ENCODE assay signal across 22 cellular contexts in genomic region chr17:4893721-4894560, GRCh38. TPM values are rescaled to one million over a fixed set of nuclear protein-coding genes. Genes with fewer than 3 reads are reported as not detected.
A peak's percentile ranks its signal among the peaks of the same experiment; 100 is the strongest.
DNase-seq lines count a peak whose midpoint lies in the region; FAIRE-seq and TF ChIP-seq lines count a peak whose summit lies in the region.
"Had no signal": no experiment of that assay in that cellular context is flagged by ENCODE, and none has a peak within 500 bp of the region (broad histone marks: within the 10 kb centered on the region; RNA-seq: fewer than 3 reads in every experiment).

No MANE protein-coding gene starts in this region.

- no peak overlapping the region for H3K4me3 Mint-ChIP-seq in endodermal cell
- H3K4me3 Mint-ChIP-seq: CD4-positive, CD25-positive, alpha-beta regulatory T cell; GM23338 had no signal

- H2BK12ac ChIP-seq in neuronal stem cell (ENCODE audit: low read length) = no peak overlapping the region

- H2BK5ac ChIP-seq in neuronal stem cell (ENCODE audit: low read length) = peak overlapping the region; percentile 75

- H3K9ac ChIP-seq in endodermal cell (ENCODE audit: extremely low read depth, low read length, poor library complexity, severe bottlenecking) (no peak overlapping the region), neuronal stem cell (ENCODE audit: low read depth, low read length, poor library complexity) (no peak overlapping the region)

- no peak overlapping the region for H3K4me2 ChIP-seq in neuronal stem cell (ENCODE audit: insufficient read depth, low read length, poor library complexity, severe bottlenecking)
- H3K4me2 ChIP-seq: GM23338 had no signal

- H3K4ac ChIP-seq in neuronal stem cell (ENCODE audit: low read length) = no peak overlapping the region

- TF ChIP-seq CTCF in 22Rv1 (IDR thresholded peaks at IDR 0.05) (no peak), endodermal cell (conservative IDR thresholded peaks at IDR 0.05) (no peak)

- H3K79me1 ChIP-seq in neuronal stem cell (ENCODE audit: low read depth, low read length) = peaks cover 4% of the 10 kb centered on the region

- no peak overlapping the region for H2BK120ac ChIP-seq in neuronal stem cell (ENCODE audit: low read depth, low read length)

- H2AFZ ChIP-seq in neuronal stem cell (ENCODE audit: low read length) = no peak overlapping the region
- H2AFZ ChIP-seq: GM23338 had no signal

- peaks cover 39% of the 10 kb centered on the region for H3K36me3 ChIP-seq in endodermal cell (ENCODE audit: control insufficient read depth, insufficient read depth, low read length)
- peaks cover 48 to 86% of the 10 kb centered on the region in 2 donors for H3K36me3 ChIP-seq in neuronal stem cell (replicated peaks in 1 of 2; ENCODE audit: control insufficient read depth in 2 of 2, insufficient read depth in 2 of 2, low read length in 2 of 2)
- H3K36me3 ChIP-seq in effector memory CD4-positive, alpha-beta T cell (ENCODE audit: control insufficient read depth, insufficient read depth, low read length) = peaks cover 75% of the 10 kb centered on the region

- no peak overlapping the region for H2BK15ac ChIP-seq in neuronal stem cell (ENCODE audit: low read length)

- no peaks in the 10 kb centered on the region for H3K4me1 ChIP-seq in endodermal cell (ENCODE audit: control insufficient read depth, insufficient read depth, low read length)
- H3K4me1 ChIP-seq in neuronal stem cell (ENCODE audit: control insufficient read depth in 2 of 2, insufficient read depth in 1 of 2, low read depth in 1 of 2, low read length in 2 of 2) = no peaks in the 10 kb centered on the region
- H3K4me1 ChIP-seq in effector memory CD4-positive, alpha-beta T cell (ENCODE audit: control insufficient read depth, insufficient read depth, low read length, poor library complexity, severe bottlenecking) = peaks cover 5% of the 10 kb centered on the region

- FAIRE-seq in GM12892 (lab: Jason Lieb, UNC) = no peak
- FAIRE-seq: GM12878 had no signal

- H3K23ac ChIP-seq in neuronal stem cell (ENCODE audit: low read depth, low read length, poor library complexity) = no peak overlapping the region

- H3K27me3 ChIP-seq in endodermal cell (ENCODE audit: control insufficient read depth, insufficient read depth, low read length, poor library complexity, severe bottlenecking) (no peaks in the 10 kb centered on the region), neuronal stem cell (ENCODE audit: control insufficient read depth in 3 of 3, insufficient read depth in 3 of 3, low read depth in 1 of 3, low read length in 3 of 3) (no peaks in the 10 kb centered on the region)
- H3K27me3 ChIP-seq in effector memory CD4-positive, alpha-beta T cell (replicated peaks; ENCODE audit: control insufficient read depth, insufficient read depth, low read length, poor library complexity, severe bottlenecking) = no peaks in the 10 kb centered on the region
- H3K27me3 ChIP-seq: Peyer's patch had no signal

- peak overlapping the region; percentile 71 for H3K14ac ChIP-seq in neuronal stem cell (ENCODE audit: low read length)

- WGBS in endodermal cell (ENCODE audit: insufficient coverage in 1 of 2, insufficient read length in 1 of 2), 2 experiments = 95% methylated on average over 18 to 31 of the region's 31 CpGs
- WGBS in neuronal stem cell (ENCODE audit: extremely low coverage in 2 of 2, insufficient read length in 2 of 2, insufficient replicate concordance in 1 of 2), 2 donors = no CpG with 5 or more reads among the region's 31 CpGs

- no peak overlapping the region for H4K8ac ChIP-seq in neuronal stem cell (ENCODE audit: low read depth, low read length)

- no peaks in the 10 kb centered on the region for H3K27me3 Mint-ChIP-seq in endodermal cell (ENCODE audit: insufficient read depth)
- H3K27me3 Mint-ChIP-seq: CD4-positive, CD25-positive, alpha-beta regulatory T cell had no signal

- H3K9me3 ChIP-seq in endodermal cell (ENCODE audit: control insufficient read depth, low read length) (no peaks in the 10 kb centered on the region), neuronal stem cell (replicated peaks in 1 of 2; ENCODE audit: control insufficient read depth in 2 of 2, insufficient read depth in 1 of 2, low read depth in 1 of 2, low read length in 2 of 2) (no peaks in the 10 kb centered on the region)
- no peaks in the 10 kb centered on the region for H3K9me3 ChIP-seq in effector memory CD4-positive, alpha-beta T cell (ENCODE audit: control insufficient read depth, low read length)
- H3K9me3 ChIP-seq: Peyer's patch had no signal

- no peak overlapping the region for H2AK5ac ChIP-seq in neuronal stem cell (ENCODE audit: low read depth, low read length)

- H3K4me1 Mint-ChIP-seq in endodermal cell = no peaks in the 10 kb centered on the region

- H3K9me3 Mint-ChIP-seq in endodermal cell = no peaks in the 10 kb centered on the region
- H3K9me3 Mint-ChIP-seq: CD4-positive, CD25-positive, alpha-beta regulatory T cell; GM23338 had no signal

- no peak for TF ChIP-seq POLR2A in GM12892 (IDR thresholded peaks at IDR 0.05; ENCODE audit: low read depth, low read length)

- H3K27ac ChIP-seq in 22Rv1 = peak overlapping the region; percentile 98; the same call in 1 of the 2 replicates
- no peak overlapping the region for H3K27ac ChIP-seq in endodermal cell (ENCODE audit: low read depth, low read length)
- no peak overlapping the region for H3K27ac ChIP-seq in neuronal stem cell (replicated peaks; ENCODE audit: low read length)
- H3K27ac ChIP-seq in effector memory CD4-positive, alpha-beta T cell (ENCODE audit: insufficient read depth, low read length, poor library complexity, severe bottlenecking) = no peak overlapping the region
- H3K27ac ChIP-seq: Peyer's patch had no signal

- H4K91ac ChIP-seq in neuronal stem cell (ENCODE audit: low read depth, low read length, poor library complexity) = no peak overlapping the region

- DNase-seq in GM12892 (ENCODE audit: insufficient read length) (peak; percentile 10), endodermal cell (peak; percentile 46), neuronal stem cell (ENCODE audit: low spot score) (no peak), NCI-H2081 treated with DMSO at 0.1 percent for 48 hours (lab: John Stamatoyannopoulos, UW) (no peak), NCI-H345 treated with DMSO at 0.1 percent for 48 hours (lab: John Stamatoyannopoulos, UW; ENCODE audit: unreplicated experiment) (no peak)
- DNase-seq in effector memory CD4-positive, alpha-beta T cell = no peak
- DNase-seq: CD4-positive, CD25-positive, alpha-beta regulatory T cell; DMS79 treated with DMSO at 0.1 percent for 48 hours; KG1; NCI-H1092; NCI-H1436 treated with DMSO at 0.1 percent for 48 hours; NCI-H2029 treated with DMSO at 0.1 percent for 48 hours; NCI-H2171; NCI-H345; NCI-H524 treated with DMSO at 0.1 percent for 48 hours; NCI-H82; Peyer's patch had no signal

- no peak overlapping the region for H3K4me3 ChIP-seq in endodermal cell (ENCODE audit: low read length)
- peak overlapping the region in 1 of 2 donors; percentile 21 for H3K4me3 ChIP-seq in neuronal stem cell (ENCODE audit: low read length in 2 of 2)
- no peak overlapping the region for H3K4me3 ChIP-seq in effector memory CD4-positive, alpha-beta T cell (ENCODE audit: insufficient read depth, low read depth, low read length, poor library complexity, severe bottlenecking)
- H3K4me3 ChIP-seq: GM12878, GM23338, Peyer's patch had no signal

- no peak overlapping the region for H3K18ac ChIP-seq in neuronal stem cell (ENCODE audit: low read length)

- no peak overlapping the region for H3K27ac Mint-ChIP-seq in endodermal cell
- H3K27ac Mint-ChIP-seq: CD4-positive, CD25-positive, alpha-beta regulatory T cell; GM23338 had no signal

- H3K36me3 Mint-ChIP-seq in endodermal cell (ENCODE audit: low read depth) = peaks cover 30% of the 10 kb centered on the region

RNA-seq across cellular contexts. Expression of gene C17orf107, which starts 5.4 kb away (rescaled TPM):
- 0.30 TPM for polyA plus RNA-seq in GM12892 (2012; ENCODE audit: missing spikeins)
- 1 to 10 TPM in 1 of 2 donors, under 1 TPM in 1; 0.82 to 4.8 TPM for total RNA-seq in endodermal cell
- polyA plus RNA-seq in endodermal cell (2013, experiment 1 of 2) = 1.00 TPM
- polyA plus RNA-seq in endodermal cell (2013, experiment 2 of 2) = 0.62 TPM
- polyA plus RNA-seq in neuronal stem cell (2013, experiment 1 of 2) = 0.32 TPM
- polyA plus RNA-seq in neuronal stem cell (2013, experiment 2 of 2) = 0.28 TPM

RNA-seq across cellular contexts. Expression of gene CHRNE, which starts 9.0 kb away (rescaled TPM):
- 0.76 TPM for polyA plus RNA-seq in GM12892 (2012; ENCODE audit: missing spikeins)
- 1 to 10 TPM in 1 of 2 donors, under 1 TPM in 1; 0.71 to 1.2 TPM for total RNA-seq in endodermal cell
- 0.46 TPM for polyA plus RNA-seq in endodermal cell (2013, experiment 1 of 2)
- polyA plus RNA-seq in endodermal cell (2013, experiment 2 of 2) = 0.33 TPM
- 0.17 TPM for polyA plus RNA-seq in neuronal stem cell (2013, experiment 1 of 2)
- 0.12 TPM for polyA plus RNA-seq in neuronal stem cell (2013, experiment 2 of 2)
- total RNA-seq: HT1080, Peyer's patch had no signal

RNA-seq across cellular contexts. Expression of gene GP1BA, which starts 38.1 kb away (rescaled TPM):
- 1.9 TPM for polyA plus RNA-seq in GM12892 (2012; ENCODE audit: missing spikeins)
- not detected for total RNA-seq in endodermal cell
- not detected for polyA plus RNA-seq in endodermal cell (2013, experiment 1 of 2)
- not detected for polyA plus RNA-seq in endodermal cell (2013, experiment 2 of 2)
- not detected for polyA plus RNA-seq in neuronal stem cell (2013, experiment 1 of 2)
- not detected for polyA plus RNA-seq in neuronal stem cell (2013, experiment 2 of 2)
- total RNA-seq: GM23338, HT1080, Peyer's patch had no signal
- polyA plus RNA-seq: BJ had no signal

RNA-seq across cellular contexts. Expression of gene SLC25A11, which starts 45.9 kb away (rescaled TPM):
- 61.3 TPM for polyA plus RNA-seq in GM12892 (2012; ENCODE audit: missing spikeins)
- total RNA-seq in endodermal cell = 10 to 100 TPM; 59.9 to 76.9 TPM
- polyA plus RNA-seq in endodermal cell (2013, experiment 1 of 2) = 63.1 TPM
- 59.5 TPM for polyA plus RNA-seq in endodermal cell (2013, experiment 2 of 2)
- 44.7 TPM for polyA plus RNA-seq in neuronal stem cell (2013, experiment 1 of 2)
- 44.0 TPM for polyA plus RNA-seq in neuronal stem cell (2013, experiment 2 of 2)

RNA-seq across cellular contexts. Expression of gene RNF167, which starts 46.1 kb away (rescaled TPM):
- polyA plus RNA-seq in GM12892 (2012; ENCODE audit: missing spikeins) = 108 TPM
- 100 to 1,000 TPM; 120 to 123 TPM for total RNA-seq in endodermal cell
- polyA plus RNA-seq in endodermal cell (2013, experiment 1 of 2) = 106 TPM
- polyA plus RNA-seq in endodermal cell (2013, experiment 2 of 2) = 87.5 TPM
- 110 TPM for polyA plus RNA-seq in neuronal stem cell (2013, experiment 1 of 2)
- 109 TPM for polyA plus RNA-seq in neuronal stem cell (2013, experiment 2 of 2)

Comparison
In these comparisons a context has a peak if more than half of its experiments do, and no peak if none do; other contexts are left out.
1. DNase-seq: peak in GM12892 (single experiment) and endodermal cell (single experiment); none in neuronal stem cell (single experiment), NCI-H2081 treated with DMSO at 0.1 percent for 48 hours (single experiment), effector memory CD4-positive, alpha-beta T cell (0 of 3) and NCI-H345 treated with DMSO at 0.1 percent for 48 hours (single experiment).